In the genomic region with DNA sequence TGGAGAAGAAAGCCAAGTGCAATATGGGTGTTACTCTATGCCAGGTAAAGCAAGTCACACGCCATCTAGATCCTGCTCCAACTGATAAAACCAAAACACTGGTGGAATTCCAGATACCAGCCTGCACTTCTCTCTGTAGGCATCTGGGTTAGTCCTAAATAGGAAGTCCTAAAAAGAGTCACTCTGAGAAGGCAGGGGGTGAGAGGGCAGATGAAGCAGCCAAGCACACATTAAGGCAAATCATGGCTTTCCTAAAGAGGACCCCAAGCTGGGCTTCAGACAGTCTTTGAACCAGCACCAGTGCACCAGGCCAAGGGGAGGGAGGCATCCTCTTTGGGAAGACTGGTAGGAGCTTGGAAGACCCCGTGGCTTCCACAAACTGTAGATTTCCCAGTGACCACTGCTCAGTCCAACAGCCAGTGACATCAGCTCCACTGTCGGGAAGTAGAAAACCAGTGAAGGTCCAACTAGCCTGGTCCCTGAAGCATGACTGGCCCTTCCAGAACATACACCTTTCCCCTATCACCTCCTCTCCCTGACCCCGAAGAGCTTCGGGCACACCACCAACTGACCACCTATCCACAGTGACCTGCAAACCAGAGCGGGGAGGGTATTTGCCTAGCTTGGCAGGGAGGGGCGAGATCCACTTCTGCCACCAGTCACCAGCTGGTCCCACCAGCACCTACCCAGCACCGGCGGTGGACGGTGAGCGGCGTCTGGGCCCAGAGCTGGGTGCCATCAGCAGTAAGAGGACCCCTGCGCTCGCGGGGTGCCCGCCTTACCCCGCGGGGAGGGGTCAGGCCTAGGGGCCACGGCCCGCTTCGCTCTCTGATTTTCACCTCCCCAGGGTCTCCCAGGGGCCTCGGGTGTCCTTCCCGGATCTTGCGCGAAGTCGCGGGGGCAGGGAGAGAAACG, we compare ENCODE assay signal across 8 cellular contexts.
DNase-seq lines count a peak whose midpoint lies in the region.

No MANE protein-coding gene starts in this region.

- H3K9me3 ChIP-seq in adipocyte (ENCODE audit: control insufficient read depth, low read length) (no peaks in the 10 kb centered on the region), iPS-15b (ENCODE audit: control insufficient read depth, insufficient read depth, low read length) (no peaks in the 10 kb centered on the region)

- H3K36me3 ChIP-seq in adipocyte (ENCODE audit: control insufficient read depth, insufficient read depth, low read length, severe bottlenecking) (no peaks in the 10 kb centered on the region), iPS-15b (ENCODE audit: control insufficient read depth, insufficient read depth, low read length) (no peaks in the 10 kb centered on the region)

- H3K27me3 ChIP-seq in adipocyte (replicated peaks; ENCODE audit: control insufficient read depth, insufficient read depth, low read length) (no peaks in the 10 kb centered on the region), iPS-15b (ENCODE audit: control insufficient read depth, insufficient read depth, low read length) (no peaks in the 10 kb centered on the region)

- H3K27ac ChIP-seq in skin epidermis = peak overlapping the region; percentile 76 to 99 (median 94)

- H3K4me1 ChIP-seq in adipocyte (ENCODE audit: control insufficient read depth, insufficient read depth, low read length) (peaks cover 20% of the 10 kb centered on the region), iPS-15b (ENCODE audit: control insufficient read depth, insufficient read depth, low read length) (peaks cover 33% of the 10 kb centered on the region)

- H3K4me3 ChIP-seq in adipocyte (ENCODE audit: low read length) (peak overlapping the region; percentile 85), iPS-15b (ENCODE audit: low read depth, low read length) (peak overlapping the region; percentile 75), skin epidermis (peak overlapping the region; percentile 66 to 93 (median 80))

- DNase-seq in DMS53 (lab: John Stamatoyannopoulos, UW) (peak; percentile 50), DMS53 treated with DMSO at 0.1 percent for 48 hours (lab: John Stamatoyannopoulos, UW; ENCODE audit: unreplicated experiment) (no peak), NAMALWA (ENCODE audit: low spot score) (peak; percentile 60), adipocyte (ENCODE audit: low read depth) (peak; percentile 48), superior temporal gyrus (ENCODE audit: extremely low spot score) (no peak), epidermal melanocyte (ENCODE audit: insufficient read length, low spot score) (no peak)

- H3K9ac ChIP-seq in adipocyte (ENCODE audit: low read length) = peak overlapping the region; percentile 84
- H3K9ac ChIP-seq in iPS-15b (ENCODE audit: low read depth, low read length) = peak overlapping the region; percentile 56

Comparison
In these comparisons a context has a peak if more than half of its experiments do, and no peak if none do; other contexts are left out.
1. DNase-seq: peak in DMS53 (single experiment), NAMALWA (single experiment) and adipocyte (single experiment); none in DMS53 treated with DMSO at 0.1 percent for 48 hours (single experiment), superior temporal gyrus (single experiment) and epidermal melanocyte (single experiment).
2. Peak in every context shown above with its lines, with median percentiles within 50 percentile points of each other: H3K4me3 ChIP-seq.